ENCODE assay signal across 1 cellular context in the genomic region with DNA sequence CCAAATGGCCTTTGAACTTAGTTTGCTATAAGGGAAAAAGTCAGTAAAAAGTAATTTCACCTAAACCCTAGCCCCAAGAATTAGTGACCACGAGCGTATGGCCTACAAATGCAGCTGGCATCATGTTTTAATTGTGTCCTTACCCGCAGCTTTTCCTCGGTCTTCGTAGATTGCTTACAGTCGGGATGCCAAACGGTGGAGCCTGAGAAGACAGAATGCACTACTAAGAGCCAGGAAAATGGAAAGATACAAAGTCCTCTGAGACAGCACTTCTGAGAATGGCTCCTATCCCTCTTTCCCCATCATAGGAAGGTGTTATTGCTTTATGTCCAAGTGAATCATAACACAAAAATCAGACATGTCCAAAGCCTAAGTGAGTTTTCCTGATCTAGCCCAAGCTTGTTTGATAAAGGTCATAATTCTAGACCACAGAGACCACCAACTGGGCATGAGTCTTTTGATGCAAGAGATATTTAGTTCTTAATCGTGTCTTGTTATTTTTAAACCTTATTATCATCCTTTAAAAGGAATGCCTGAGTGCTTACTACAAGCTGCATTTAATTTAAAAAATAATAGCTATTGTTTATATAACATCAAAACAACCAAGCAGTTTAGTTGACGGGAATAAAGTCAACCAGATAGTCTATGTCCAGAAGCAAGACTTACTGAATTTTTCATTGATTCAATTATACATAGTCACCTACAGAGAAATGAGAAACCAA.
TF ChIP-seq lines count a peak whose summit lies in the region.

No MANE protein-coding gene starts in this region.

TF ChIP-seq in HCT116, 20 proteins besides CTCF, POLR2A, EP300 and RAD21:
- TF ChIP-seq POLR2AphosphoS5 (IDR thresholded peaks at IDR 0.05; ENCODE audit: low read depth, low read length) (no peak), JUND (IDR thresholded peaks at IDR 0.05) (0 out of 2 replicates have a peak, but pooled peaks have one; percentile 7)
